In genomic region chr4:6268650-6269399, GRCh38 we compare ENCODE assay signal across 8 cellular contexts. TPM values are rescaled to one million over a fixed set of nuclear protein-coding genes. Genes with fewer than 3 reads are reported as not detected.
DNase-seq lines count a peak whose midpoint lies in the region; ATAC-seq and TF ChIP-seq lines count a peak whose summit lies in the region.

No MANE protein-coding gene starts in this region.

- peaks cover 0 to 2% of the 10 kb centered on the region in 2 donors for H3K36me3 Mint-ChIP-seq in CD4-positive, alpha-beta memory T cell
- H3K36me3 Mint-ChIP-seq in nephron (ENCODE audit: low read depth), result no peaks in the 10 kb centered on the region

- peak overlapping the region; percentile 72 to 92 (median 87) for H3K4me3 Mint-ChIP-seq in CD4-positive, alpha-beta memory T cell
- H3K4me3 Mint-ChIP-seq in nephron, result peak overlapping the region; percentile 81 to 89 (median 89)

- peak; percentile 13 for ATAC-seq in HG03432 (IDR thresholded peaks at IDR 0.05; ENCODE audit: unreplicated experiment)

- peaks cover 10% of the 10 kb centered on the region for H3K4me1 ChIP-seq in CD4-positive, alpha-beta memory T cell (ENCODE audit: insufficient read depth, low read length)

- H3K9me3 ChIP-seq in CD4-positive, alpha-beta memory T cell (ENCODE audit: control insufficient read depth in 1 of 2, low read length in 2 of 2), result no peaks in the 10 kb centered on the region

- H3K36me3 ChIP-seq in CD4-positive, alpha-beta memory T cell (ENCODE audit: insufficient read depth, low read length), result no peaks in the 10 kb centered on the region

- peak in 1 of 5 donors; percentile 39 for DNase-seq in CD4-positive, alpha-beta memory T cell
- DNase-seq in cerebellum (ENCODE audit: low spot score), result peak; percentile 21
- no peak for DNase-seq in RWPE1 (ENCODE audit: low spot score)
- no peak for DNase-seq in HCEC 1CT
- DNase-seq in NCI-H1417 treated with DMSO at 0.1 percent for 48 hours (lab: John Stamatoyannopoulos, UW), result no peak
- no peak for DNase-seq in activated CD4-positive, alpha-beta T cell treated with anti-CD3 and anti-CD28 coated beads for 1 hour

- intact Hi-C loops in CD4-positive, alpha-beta memory T cell (cut with micrococcal nuclease), result loop anchor here (1.0 to 5.0 kb wide), 3 partner anchors 69 to 448 kb away; partner anchors contain the start of genes BLOC1S4 and JAKMIP1

- no peak for TF ChIP-seq CTCF in nephron (IDR thresholded peaks at IDR 0.05; ENCODE audit: unreplicated experiment in 3 of 3)
- no peak for TF ChIP-seq CTCF in RWPE1 (conservative IDR thresholded peaks at IDR 0.05; ENCODE audit: low read depth)

- H3K27me3 Mint-ChIP-seq in CD4-positive, alpha-beta memory T cell, result peaks cover 0 to 2% of the 10 kb centered on the region in 2 donors
- H3K27me3 Mint-ChIP-seq in nephron (ENCODE audit: low read depth), result peaks cover 14% of the 10 kb centered on the region

- CTCF ChIA-PET in CD4-positive, alpha-beta memory T cell (lab: Charles Lee; ENCODE audit: partially characterized antibody), result interaction anchor here (1.5 to 2.4 kb wide), 3 partner anchors 16 to 59 kb away, joined by 6 to 13 read pairs (median 10); no protein-coding TSS in a partner anchor
- CTCF ChIA-PET in RWPE1 (lab: Yijun Ruan, JAX), result interaction anchor here (0.7 kb wide), 1 partner anchor 376 kb away, joined by 3 read pairs; no protein-coding TSS in a partner anchor

- peak overlapping the region in 6 of 7 donors; percentile 30 to 73 (median 60) for H3K27ac Mint-ChIP-seq in CD4-positive, alpha-beta memory T cell
- H3K27ac Mint-ChIP-seq in nephron, result peak overlapping the region; percentile 36 to 84 (median 52)

- no peak overlapping the region for H3K27ac ChIP-seq in CD4-positive, alpha-beta memory T cell (ENCODE audit: low read depth, low read length)
- H3K27ac ChIP-seq in RWPE1, result no peak overlapping the region

- H3K4me3 ChIP-seq in CD4-positive, alpha-beta memory T cell (ENCODE audit: low read length in 2 of 2), result peak overlapping the region in 1 of 2 donors; percentile 75

- POLR2A ChIA-PET in CD4-positive, alpha-beta memory T cell (lab: Charles Lee; ENCODE audit: partially characterized antibody), result interaction anchor here (0.9 to 1.6 kb wide), 4 partner anchors 8 to 68 kb away, joined by 3 to 5 read pairs (median 4); no protein-coding TSS in a partner anchor
- POLR2A ChIA-PET in RWPE1 (lab: Yijun Ruan, JAX; ENCODE audit: low non-redundant PET), result no interaction called here

- H3K27me3 ChIP-seq in CD4-positive, alpha-beta memory T cell (ENCODE audit: insufficient read depth, low read length), result no peaks in the 10 kb centered on the region

- peaks cover 13 to 25% (median 14%) of the 10 kb centered on the region in 4 donors for H3K4me1 Mint-ChIP-seq in CD4-positive, alpha-beta memory T cell
- H3K4me1 Mint-ChIP-seq in nephron, result peaks cover 26% of the 10 kb centered on the region

- no peaks in the 10 kb centered on the region for H3K9me3 Mint-ChIP-seq in CD4-positive, alpha-beta memory T cell
- no peaks in the 10 kb centered on the region for H3K9me3 Mint-ChIP-seq in nephron

RNA-seq across cellular contexts. Expression of gene WFS1, which starts 0.8 kb away (rescaled TPM):
- total RNA-seq in CD4-positive, alpha-beta memory T cell, result 1 to 10 TPM; 5.4 to 5.5 TPM
- 1 to 10 TPM; 2.6 to 3.2 TPM for polyA plus RNA-seq in CD4-positive, alpha-beta memory T cell
- total RNA-seq in cerebellum, result 7.2 TPM
